In genomic region chr6:129612440-129612839, GRCh38 we compare ENCODE assay signal across 20 cellular contexts.
"Had no signal": no experiment of that assay in that cellular context is flagged by ENCODE, and none has a peak within 500 bp of the region (broad histone marks: within the 10 kb centered on the region; RNA-seq: fewer than 3 reads in every experiment).

No MANE protein-coding gene starts in this region.

- H3K4me3 Mint-ChIP-seq: effector memory CD8-positive, alpha-beta T cell; natural killer cell; neural crest cell; stimulated activated effector memory CD8-positive, alpha-beta T cell treated with anti-CD3 and anti-CD28 coated beads, Interleukin-12 subunit alpha, Interleukin-12 subunit beta, amount 100 ng/mL, for 72 hours had no signal

- DNase-seq: central memory CD4-positive, alpha-beta T cell; effector memory CD8-positive, alpha-beta T cell; head of caudate nucleus; kidney; left lung; mesendoderm; natural killer cell; pancreas; stimulated activated CD4-positive, alpha-beta T cell treated with anti-CD3 and anti-CD28 coated beads, Interleukin-2, amount 100 ng/mL, for 24 hours; stimulated activated CD4-positive, alpha-beta T cell treated with anti-CD3 and anti-CD28 coated beads, Interleukin-4, amount 100 ng/mL, for 24 hours; stimulated activated naive CD4-positive, alpha-beta T cell treated with Interleukin-2 at 50 U/mL for 16 hours; substantia nigra; testis; tibial artery; upper lobe of left lung had no signal

- ATAC-seq: effector memory CD8-positive, alpha-beta T cell; left lung; natural killer cell; pancreas; sciatic nerve; stimulated activated effector memory CD8-positive, alpha-beta T cell treated with anti-CD3 and anti-CD28 coated beads, Interleukin-12 subunit alpha, Interleukin-12 subunit beta, amount 100 ng/mL, for 72 hours had no signal

- H3K27me3 ChIP-seq: left lung, neutrophil, pancreas, testis, tibial artery, upper lobe of left lung had no signal

- H3K4me1 ChIP-seq: pancreas, tibial artery, upper lobe of left lung had no signal

- H3K36me3 ChIP-seq: tibial artery had no signal

- H3K9me3 ChIP-seq: left lung, neutrophil, pancreas, testis, tibial artery, upper lobe of left lung had no signal

- H3K36me3 Mint-ChIP-seq: natural killer cell had no signal

- H3K9me3 Mint-ChIP-seq: effector memory CD8-positive, alpha-beta T cell; natural killer cell; neural crest cell; stimulated activated effector memory CD8-positive, alpha-beta T cell treated with anti-CD3 and anti-CD28 coated beads, Interleukin-12 subunit alpha, Interleukin-12 subunit beta, amount 100 ng/mL, for 72 hours had no signal

- H3K27ac ChIP-seq: coronary artery, left lung, neutrophil, pancreas, testis, tibial artery, upper lobe of left lung had no signal

- H3K27ac Mint-ChIP-seq: effector memory CD8-positive, alpha-beta T cell; natural killer cell; stimulated activated effector memory CD8-positive, alpha-beta T cell treated with anti-CD3 and anti-CD28 coated beads, Interleukin-12 subunit alpha, Interleukin-12 subunit beta, amount 100 ng/mL, for 72 hours had no signal

- H3K4me1 Mint-ChIP-seq: natural killer cell, neural crest cell had no signal

- H3K27me3 Mint-ChIP-seq: effector memory CD8-positive, alpha-beta T cell had no signal

- H3K4me3 ChIP-seq: coronary artery, left lung, pancreas, testis, tibial artery, upper lobe of left lung had no signal
